10 cellular contexts compared by ENCODE assay signal in the genomic region with DNA sequence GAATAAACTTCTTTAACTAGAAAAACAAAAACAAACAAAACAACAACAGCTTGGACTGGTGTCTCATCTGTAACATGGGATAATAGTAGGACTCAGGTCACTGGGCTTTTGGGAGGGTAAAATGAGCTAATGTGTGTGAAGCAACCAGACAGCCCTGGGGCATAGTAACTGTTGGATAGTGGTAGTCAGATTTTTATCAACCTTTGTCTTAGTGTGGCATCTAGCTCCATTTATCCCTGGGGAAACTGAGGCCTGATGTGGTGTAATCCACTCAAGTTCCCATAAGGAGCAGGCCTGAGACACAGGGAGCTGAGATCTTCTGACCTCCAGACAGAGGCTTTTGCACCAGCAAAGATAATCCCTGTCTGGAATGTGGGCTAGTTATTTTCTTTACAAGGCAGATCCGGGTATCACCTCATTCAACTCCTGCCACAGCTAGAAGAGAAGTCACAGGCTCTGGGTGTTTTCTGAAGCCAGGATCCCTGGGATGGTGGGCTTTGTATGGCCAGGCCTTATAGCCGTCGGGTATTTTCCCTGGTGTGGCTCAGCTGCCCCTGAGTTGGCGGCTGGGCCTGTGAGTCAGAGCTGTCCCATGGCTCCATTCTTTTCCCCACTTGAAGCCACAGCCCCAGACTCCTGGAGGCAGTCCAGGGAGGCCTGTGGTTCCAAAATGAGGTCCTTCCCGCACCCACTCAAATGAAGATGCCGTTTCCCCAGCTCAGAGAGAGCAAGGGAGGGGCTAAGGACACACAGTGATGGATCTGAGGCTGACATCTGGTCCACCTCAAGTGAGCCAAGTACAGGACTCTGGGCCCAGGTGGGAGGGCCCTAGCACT. TPM values are rescaled to one million over a fixed set of nuclear protein-coding genes. Genes with fewer than 3 reads are reported as not detected.
DNase-seq lines count a peak whose midpoint lies in the region; ATAC-seq and TF ChIP-seq lines count a peak whose summit lies in the region.
"Had no signal": no experiment of that assay in that cellular context is flagged by ENCODE, and none has a peak within 500 bp of the region (broad histone marks: within the 10 kb centered on the region; RNA-seq: fewer than 3 reads in every experiment).

No MANE protein-coding gene starts in this region.

- H3K4me1 ChIP-seq in thoracic aorta (ENCODE audit: control insufficient read depth in 1 of 2, low read depth in 2 of 2), result peaks cover 11 to 24% of the 10 kb centered on the region in 2 donors
- H3K4me1 ChIP-seq: prostate gland had no signal

- no peak for TF ChIP-seq CTCF in thoracic aorta (IDR thresholded peaks at IDR 0.05)
- TF ChIP-seq CTCF in glutamatergic neuron (IDR thresholded peaks at IDR 0.05; ENCODE audit: partially characterized antibody, unreplicated experiment), result no peak

- H3K4me3 Mint-ChIP-seq in glutamatergic neuron (ENCODE audit: unreplicated experiment), result no peak overlapping the region

- ATAC-seq in thoracic aorta (ENCODE audit: insufficient number of reproducible peaks, low FRiP score, low read depth) (peak; percentile 33), GM19463 (IDR thresholded peaks at IDR 0.05; ENCODE audit: unreplicated experiment) (no peak), GM18861 (IDR thresholded peaks at IDR 0.05; ENCODE audit: unreplicated experiment) (no peak)

- no peak overlapping the region for H3K27ac Mint-ChIP-seq in glutamatergic neuron (ENCODE audit: unreplicated experiment)

- H3K27me3 Mint-ChIP-seq in glutamatergic neuron (ENCODE audit: unreplicated experiment), result peaks cover 5% of the 10 kb centered on the region

- H3K4me3 ChIP-seq in H7 (ENCODE audit: insufficient read depth, low read depth, low read length), result no peak overlapping the region
- no peak overlapping the region for H3K4me3 ChIP-seq in thoracic aorta
- H3K4me3 ChIP-seq: prostate gland had no signal

- peak; percentile 58 for DNase-seq in H7
- peak; percentile 98 for DNase-seq in astrocyte of the hippocampus (ENCODE audit: low read depth, low spot score)
- peak; percentile 88 for DNase-seq in iris pigment epithelial cell (ENCODE audit: low read depth)
- DNase-seq in thoracic aorta (ENCODE audit: low spot score), result peak; percentile 53
- no peak for DNase-seq in glutamatergic neuron
- no peak for DNase-seq in RPMI8226

- H3K27me3 ChIP-seq in H7 (ENCODE audit: control insufficient read depth, insufficient read depth, low read length), result no peaks in the 10 kb centered on the region
- no peaks in the 10 kb centered on the region for H3K27me3 ChIP-seq in thoracic aorta (replicated peaks; ENCODE audit: insufficient read depth)

- no peaks in the 10 kb centered on the region for H3K36me3 Mint-ChIP-seq in glutamatergic neuron (ENCODE audit: unreplicated experiment)

- no peaks in the 10 kb centered on the region for H3K4me1 Mint-ChIP-seq in glutamatergic neuron (ENCODE audit: low read depth, unreplicated experiment)

- peak overlapping the region; percentile 58 to 65 for H3K27ac ChIP-seq in thoracic aorta
- H3K27ac ChIP-seq: prostate gland, VCaP had no signal

- H3K9me3 Mint-ChIP-seq in glutamatergic neuron (ENCODE audit: unreplicated experiment), result no peaks in the 10 kb centered on the region

- no peaks in the 10 kb centered on the region for H3K9me3 ChIP-seq in thoracic aorta
- H3K9me3 ChIP-seq: prostate gland had no signal

- H3K36me3 ChIP-seq in H7 (replicated peaks; ENCODE audit: control insufficient read depth, insufficient read depth, low read length) (no peaks in the 10 kb centered on the region), thoracic aorta (peaks cover 30% of the 10 kb centered on the region)
- H3K36me3 ChIP-seq: prostate gland had no signal

RNA-seq across cellular contexts. Expression of a gene that starts 26.1 kb away (rescaled TPM):
- total RNA-seq in H7 (2014; rRNA removed; shearing (Covaris generic)), result not detected in 2 replicates
- total RNA-seq in thoracic aorta, result 10 to 100 TPM; 76.3 to 98.6 TPM
- total RNA-seq in glutamatergic neuron (ENCODE audit: unreplicated experiment), result not detected

RNA-seq across cellular contexts. Expression of a gene that starts 43.2 kb away (rescaled TPM):
- total RNA-seq in H7 (2014; rRNA removed; shearing (Covaris generic)), result 0.48 and 3.2 TPM in 2 replicates
- 100 to 1,000 TPM; 362 to 421 TPM for total RNA-seq in thoracic aorta
- total RNA-seq in glutamatergic neuron (ENCODE audit: unreplicated experiment), result 2.9 TPM

RNA-seq across cellular contexts. Expression of a gene that starts 54.1 kb away (rescaled TPM):
- 0.62 TPM in 1 of 2 replicates, not detected in the other for total RNA-seq in H7 (2014; rRNA removed; shearing (Covaris generic))
- total RNA-seq in thoracic aorta (not detected), glutamatergic neuron (ENCODE audit: unreplicated experiment) (not detected)

Comparison
In these comparisons a context has a peak if more than half of its experiments do, and no peak if none do; other contexts are left out.
1. DNase-seq: peak in H7 (single experiment), astrocyte of the hippocampus (single experiment), iris pigment epithelial cell (single experiment) and thoracic aorta (single experiment); none in glutamatergic neuron (single experiment) and RPMI8226 (single experiment).
2. RNA of a gene that starts 26.1 kb away (total RNA-seq): 76.3 to 98.6 TPM in thoracic aorta; not detected in H7 and not detected in glutamatergic neuron (single experiment); every median in the first group is over 10 times any median in the second.
3. RNA of a gene that starts 43.2 kb away (total RNA-seq): 362 to 421 TPM in thoracic aorta; 0.48 to 3.2 TPM in H7 and 2.9 TPM in glutamatergic neuron (single experiment); every median in the first group is over 10 times any median in the second.